In genomic region chrX:109845996-109846395, GRCh38 we compare ENCODE assay signal across 2 cellular contexts.
TF ChIP-seq lines count a peak whose summit lies in the region.

No MANE protein-coding gene starts in this region.

TF ChIP-seq in A549, 52 proteins besides CTCF, POLR2A, EP300 and RAD21 (continued from another document):
- TF ChIP-seq ZC3H11A (IDR thresholded peaks at IDR 0.05) (no peak), RFX5 (IDR thresholded peaks at IDR 0.05) (no peak), HOXB13 (CRISPR knock-in tag; IDR thresholded peaks at IDR 0.05; ENCODE audit: low read depth) (no peak), FOSL2 (IDR thresholded peaks at IDR 0.05) (no peak), FOSL2 (CRISPR knock-in tag; IDR thresholded peaks at IDR 0.05) (no peak), MYC (IDR thresholded peaks at IDR 0.05; ENCODE audit: borderline replicate concordance, low read length) (no peak), PBX3 (IDR thresholded peaks at IDR 0.05) (no peak), CEBPB (IDR thresholded peaks at IDR 0.05) (no peak), NR3C1 (IDR thresholded peaks at IDR 0.05) (no peak), HMGXB4 (CRISPR knock-in tag; IDR thresholded peaks at IDR 0.05; ENCODE audit: borderline replicate concordance) (no peak), FOSB (CRISPR knock-in tag; IDR thresholded peaks at IDR 0.05) (no peak), HES2 (IDR thresholded peaks at IDR 0.05) (no peak), KDM1A (IDR thresholded peaks at IDR 0.05; ENCODE audit: low read depth) (no peak), REST (IDR thresholded peaks at IDR 0.05) (no peak), ATOH8 (CRISPR knock-in tag; IDR thresholded peaks at IDR 0.05; ENCODE audit: low read depth) (no peak)

TF ChIP-seq in K562, 482 proteins besides CTCF, POLR2A, EP300 and RAD21:
- TF ChIP-seq PRDM10 (IDR thresholded peaks at IDR 0.05; ENCODE audit: partially characterized antibody) = peak; percentile 88
- TF ChIP-seq MAX (CRISPR knock-in tag; IDR thresholded peaks at IDR 0.05) = no peak
- no peak for TF ChIP-seq ZNF778 (CRISPR knock-in tag; IDR thresholded peaks at IDR 0.05)
- TF ChIP-seq SPI1 (IDR thresholded peaks at IDR 0.05; ENCODE audit: borderline replicate concordance, low read depth, low read length) = peak; percentile 70; the same call in 1 of the 2 replicates
